In genomic region chr18:805755-806110, GRCh38 we compare ENCODE assay signal across 10 cellular contexts. TPM values are rescaled to one million over a fixed set of nuclear protein-coding genes. Genes with fewer than 3 reads are reported as not detected.
A peak's percentile ranks its signal among the peaks of the same experiment; 100 is the strongest.
DNase-seq lines count a peak whose midpoint lies in the region; ATAC-seq, FAIRE-seq and TF ChIP-seq lines count a peak whose summit lies in the region.
"Had no signal": no experiment of that assay in that cellular context is flagged by ENCODE, and none has a peak within 500 bp of the region (broad histone marks: within the 10 kb centered on the region; RNA-seq: fewer than 3 reads in every experiment).

No MANE protein-coding gene starts in this region.

- no peaks in the 10 kb centered on the region for H3K27me3 Mint-ChIP-seq in activated naive CD8-positive, alpha-beta T cell treated with anti-CD3 and anti-CD28 coated beads, Interleukin-2, amount 10 ng/mL, durations not matched to agents 7 days and 5 days

- H3K9me3 ChIP-seq in A549 = no peaks in the 10 kb centered on the region

- peak overlapping the region; percentile 67 for H3K27ac Mint-ChIP-seq in activated naive CD8-positive, alpha-beta T cell treated with anti-CD3 and anti-CD28 coated beads, Interleukin-2, amount 10 ng/mL, durations not matched to agents 7 days and 5 days

- H3K27me3 ChIP-seq in H7 (ENCODE audit: control insufficient read depth, insufficient read depth, low read length) = no peaks in the 10 kb centered on the region

- POLR2A ChIA-PET in A549 (lab: Yijun Ruan, JAX) = no interaction called here
- POLR2A ChIA-PET in activated naive CD8-positive, alpha-beta T cell treated with anti-CD3 and anti-CD28 coated beads, Interleukin-2, amount 10 ng/mL, durations not matched to agents 7 days and 5 days (lab: Charles Lee) = no interaction called here

- H3K9me3 Mint-ChIP-seq in activated naive CD8-positive, alpha-beta T cell treated with anti-CD3 and anti-CD28 coated beads, Interleukin-2, amount 10 ng/mL, durations not matched to agents 7 days and 5 days = no peaks in the 10 kb centered on the region

- peak overlapping the region; percentile 79 for H3K4me3 Mint-ChIP-seq in activated naive CD8-positive, alpha-beta T cell treated with anti-CD3 and anti-CD28 coated beads, Interleukin-2, amount 10 ng/mL, durations not matched to agents 7 days and 5 days

- no peak for TF ChIP-seq POLR2A in A549 (IDR thresholded peaks at IDR 0.05; ENCODE audit: low read length)

- H3K36me3 ChIP-seq in H7 (replicated peaks; ENCODE audit: control insufficient read depth, insufficient read depth, low read length) = no peaks in the 10 kb centered on the region

- DNase-seq in A549 (ENCODE audit: low read depth in 1 of 2, low spot score in 1 of 2) (no peak), cortex of kidney (lab: John Stamatoyannopoulos, UW) (no peak), NCI-H128 (lab: John Stamatoyannopoulos, UW; ENCODE audit: unreplicated experiment) (no peak), H7 (no peak)
- DNase-seq in activated naive CD8-positive, alpha-beta T cell treated with anti-CD3 and anti-CD28 coated beads, Interleukin-2, amount 10 ng/mL, durations not matched to agents 7 days and 5 days = no peak
- DNase-seq in stimulated activated CD4-positive, alpha-beta T cell treated with anti-CD3 and anti-CD28 coated beads, Interleukin-15, amount 100 ng/mL, for 24 hours = no peak
- DNase-seq: left colon had no signal

- H3K4me1 Mint-ChIP-seq in activated naive CD8-positive, alpha-beta T cell treated with anti-CD3 and anti-CD28 coated beads, Interleukin-2, amount 10 ng/mL, durations not matched to agents 7 days and 5 days = peaks cover 52% of the 10 kb centered on the region

- no peak overlapping the region for H3K4me3 ChIP-seq in A549
- no peak overlapping the region for H3K4me3 ChIP-seq in H7 (ENCODE audit: insufficient read depth, low read depth, low read length)

- no peak for TF ChIP-seq RAD21 in A549 (conservative IDR thresholded peaks at IDR 0.05 in 1 of 2, IDR thresholded peaks at IDR 0.05 in 1 of 2)

- no peak for FAIRE-seq in A549 (lab: Jason Lieb, UNC)
- FAIRE-seq: TTC549 had no signal

- TF ChIP-seq CTCF in A549 (IDR thresholded peaks at IDR 0.05) = no peak

- peaks cover 7% of the 10 kb centered on the region for H3K36me3 Mint-ChIP-seq in activated naive CD8-positive, alpha-beta T cell treated with anti-CD3 and anti-CD28 coated beads, Interleukin-2, amount 10 ng/mL, durations not matched to agents 7 days and 5 days

- H3K27ac ChIP-seq in A549 = no peak overlapping the region

- ATAC-seq in A549 (no peak), GM18907 (IDR thresholded peaks at IDR 0.05; ENCODE audit: unreplicated experiment) (peak; percentile 53), HG03045 (IDR thresholded peaks at IDR 0.05; ENCODE audit: unreplicated experiment) (peak; percentile 10)
- peak; percentile 9 for ATAC-seq in activated naive CD8-positive, alpha-beta T cell treated with anti-CD3 and anti-CD28 coated beads, Interleukin-2, amount 10 ng/mL, durations not matched to agents 7 days and 5 days (ENCODE audit: low read depth)

- no peak for TF ChIP-seq EP300 in A549 (IDR thresholded peaks at IDR 0.05)

- WGBS in A549 (ENCODE audit: missing lambda C conversion rate) = 68% methylated on average over 2 of the region's 2 CpGs

- peak overlapping the region; percentile 40 for H3K4me2 ChIP-seq in A549

- CTCF ChIA-PET in A549 (lab: Yijun Ruan, JAX) = interaction anchor here (1.0 kb wide), 1 partner anchor 25 kb away, joined by 3 read pairs; no protein-coding TSS in a partner anchor

- H3K4me1 ChIP-seq in A549 = peaks cover 8% of the 10 kb centered on the region; the same call in 2 of the 3 replicates

TF ChIP-seq in A549, 52 proteins besides CTCF, POLR2A, EP300 and RAD21:
- TF ChIP-seq PHF8 (IDR thresholded peaks at IDR 0.05; ENCODE audit: borderline replicate concordance, low read depth) (no peak), EHF (CRISPR knock-in tag; IDR thresholded peaks at IDR 0.05) (no peak), FOXS1 (CRISPR knock-in tag; IDR thresholded peaks at IDR 0.05) (no peak), JUN (IDR thresholded peaks at IDR 0.05) (no peak), CBX2 (IDR thresholded peaks at IDR 0.05; ENCODE audit: borderline replicate concordance, low read depth) (no peak), KDM1A (IDR thresholded peaks at IDR 0.05; ENCODE audit: low read depth) (no peak), ZNF302 (CRISPR knock-in tag; IDR thresholded peaks at IDR 0.05) (no peak), POLR2AphosphoS2 (conservative IDR thresholded peaks at IDR 0.05; ENCODE audit: low read length) (no peak), ELK1 (IDR thresholded peaks at IDR 0.05; ENCODE audit: low read depth, low read length) (no peak), KDM5A (IDR thresholded peaks at IDR 0.05) (no peak), MAZ (IDR thresholded peaks at IDR 0.05; ENCODE audit: borderline replicate concordance, low read depth, low read length) (no peak)
TF ChIP-seq in A549: peak in this region for 0.

RNA-seq across cellular contexts. Expression of gene YES1, which starts 6.3 kb away (rescaled TPM):
- polyA plus RNA-seq in A549 (2011; rRNA removed) (19.6 and 22.6 TPM in 2 replicates), A549 (2017; fragmentation: RNase III; extraction: RNeasy Plus Mini Kit Qiagen cat#74134 plus additional on column Dnase treatment) (31.0 to 32.5 TPM (median 32.1 TPM) in 3 replicates)
- 10.1 and 10.9 TPM in 2 replicates for polyA plus RNA-seq in A549 (2012; cell fraction: cytosol; rRNA removed)
- polyA plus RNA-seq in A549 (2012; cell fraction: nucleus; rRNA removed) = 4.5 and 5.5 TPM in 2 replicates
- polyA minus RNA-seq in A549 (2011; rRNA and poly(A)+ RNA removed) = 12.6 and 18.4 TPM in 2 replicates
- 10 to 100 TPM; 18.0 to 22.0 TPM for total RNA-seq in activated naive CD8-positive, alpha-beta T cell treated with anti-CD3 and anti-CD28 coated beads, Interleukin-2, amount 10 ng/mL, durations not matched to agents 7 days and 5 days
- total RNA-seq in H7 (2014; rRNA removed; shearing (Covaris generic)) = 69.4 and 101 TPM in 2 replicates

Comparison
In these comparisons a context has a peak if more than half of its experiments do, and no peak if none do; other contexts are left out.
1. ATAC-seq: peak in GM18907 (single experiment), HG03045 (single experiment) and activated naive CD8-positive, alpha-beta T cell treated with anti-CD3 and anti-CD28 coated beads, Interleukin-2, amount 10 ng/mL, durations not matched to agents 7 days and 5 days (single experiment); none in A549 (0 of 2).